Comparison of ENCODE assay signal across 2 cellular contexts in genomic region chr7:107068156-107068555, GRCh38.
TF ChIP-seq lines count a peak whose summit lies in the region.

No MANE protein-coding gene starts in this region.

TF ChIP-seq in SK-N-SH, 30 proteins besides CTCF, POLR2A, EP300 and RAD21:
- TF ChIP-seq PBX3 (IDR thresholded peaks at IDR 0.05) = 0 out of 2 replicates have a peak, but pooled peaks have one; percentile 14
- peak; percentile 39 for TF ChIP-seq TCF12 (IDR thresholded peaks at IDR 0.05)
- TF ChIP-seq FOXM1 (IDR thresholded peaks at IDR 0.05; ENCODE audit: low read depth) = no peak
- TF ChIP-seq RXRA (IDR thresholded peaks at IDR 0.05; ENCODE audit: borderline replicate concordance, low read depth) = no peak

TF ChIP-seq in H1, 55 proteins besides CTCF, POLR2A, EP300 and RAD21 (continued from another document):
- no peak for TF ChIP-seq E2F6 (IDR thresholded peaks at IDR 0.05)
- TF ChIP-seq CBX5 (IDR thresholded peaks at IDR 0.05; ENCODE audit: low read depth, low read length) = no peak
- no peak for TF ChIP-seq TBP (IDR thresholded peaks at IDR 0.05; ENCODE audit: low read depth, low read length)
- no peak for TF ChIP-seq HDAC6 (IDR thresholded peaks at IDR 0.05; ENCODE audit: low read depth, low read length)
- TF ChIP-seq RBBP5 (IDR thresholded peaks at IDR 0.05; ENCODE audit: borderline replicate concordance, low read depth, low read length) = no peak
- TF ChIP-seq SIRT6 (IDR thresholded peaks at IDR 0.05; ENCODE audit: low read length) = no peak
- TF ChIP-seq EGR1 (IDR thresholded peaks at IDR 0.05; ENCODE audit: borderline replicate concordance, low read depth, low read length) = no peak
- no peak for TF ChIP-seq KDM1A (IDR thresholded peaks at IDR 0.05; ENCODE audit: borderline replicate concordance, low read length)
- no peak for TF ChIP-seq RFX5 (IDR thresholded peaks at IDR 0.05; ENCODE audit: borderline replicate concordance, low read depth, low read length)
